In the genomic region with DNA sequence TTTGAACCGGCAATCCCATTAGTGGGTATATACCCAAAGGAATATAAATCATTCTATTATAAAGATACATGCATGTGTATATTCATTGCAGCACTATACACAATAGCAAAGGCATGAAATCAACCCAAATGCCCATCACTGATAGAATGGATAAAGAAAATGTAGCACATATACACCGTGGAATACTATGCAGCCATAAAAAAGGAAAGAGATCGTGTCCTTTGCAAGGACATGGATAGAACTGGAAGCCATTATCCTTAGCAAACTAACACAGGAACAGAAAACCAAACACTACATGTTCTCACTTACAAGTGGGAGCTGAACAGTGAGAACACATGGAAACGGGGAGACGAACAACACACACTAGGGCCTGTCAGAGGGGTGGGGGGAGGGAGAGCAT, we compare ENCODE assay signal across 2 cellular contexts. TPM values are rescaled to one million over a fixed set of nuclear protein-coding genes. Genes with fewer than 3 reads are reported as not detected.
"Had no signal": no experiment of that assay in that cellular context is flagged by ENCODE, and none has a peak within 500 bp of the region (broad histone marks: within the 10 kb centered on the region; RNA-seq: fewer than 3 reads in every experiment).

No MANE protein-coding gene starts in this region.

RNA-seq across cellular contexts. Expression of a gene that starts 18.9 kb away (rescaled TPM):
- total RNA-seq: smooth muscle cell had no signal

RNA-seq across cellular contexts. Expression of a gene that starts 59.4 kb away (rescaled TPM):
- polyA plus RNA-seq: neural cell had no signal
